In genomic region chr4:66964467-66964866, GRCh38 we compare ENCODE assay signal across 36 cellular contexts.
"Had no signal": no experiment of that assay in that cellular context is flagged by ENCODE, and none has a peak within 500 bp of the region (broad histone marks: within the 10 kb centered on the region; RNA-seq: fewer than 3 reads in every experiment).

No MANE protein-coding gene starts in this region.

- H3K4me3 Mint-ChIP-seq: activated B cell treated with CpG ODN at 0.5 μM for 24 hours; activated CD4-positive, alpha-beta memory T cell treated with anti-CD3 and anti-CD28 coated beads for 36 hours; activated CD4-positive, alpha-beta T cell treated with anti-CD3 and anti-CD28 coated beads, Interleukin-2, amount 10 ng/mL, durations not matched to agents 24 days and 14 days; activated CD8-positive, alpha-beta T cell treated with anti-CD3 and anti-CD28 coated beads for 36 hours; activated naive CD4-positive, alpha-beta T cell treated with anti-CD3 and anti-CD28 coated beads for 36 hours; activated naive CD8-positive, alpha-beta T cell treated with anti-CD3 and anti-CD28 coated beads for 36 hours; activated T-cell treated with anti-CD3 and anti-CD28 coated beads, Interleukin-2, amount 50 U/mL, for 4 hours; activated T-cell treated with anti-CD3 and anti-CD28 coated beads, Interleukin-2, amount 50 U/mL, for 72 hours; activated T-helper 1 cell treated with anti-CD3 and anti-CD28 coated beads, Interleukin-12 subunit alpha, Interleukin-12 subunit beta, Interleukin-2, Interleukin-4 antibody, amounts not matched to agents 30 ng/mL and 10 ng/mL and 1 ng/mL, durations not matched to agents 14 hours and 24 hours and 36 hours; activated T-helper 17 cell treated with anti-CD3 and anti-CD28 coated beads, Interleukin-2, amount 50 U/mL, for 72 hours; T-helper 1 cell treated with Interleukin-12 subunit alpha and Interleukin-12 subunit beta and Interleukin-4 antibody, amounts not matched to agents 30 μg/mL and 1 μg/mL, for 36 hours; T-helper 2 cell treated with Interferon-gamma antibody and Interleukin-4, amounts not matched to agents 5 μg/mL and 100 μg/mL, for 36 hours had no signal

- ATAC-seq: activated CD8-positive, alpha-beta T cell treated with anti-CD3 and anti-CD28 coated beads for 36 hours; activated naive CD4-positive, alpha-beta T cell treated with anti-CD3 and anti-CD28 coated beads, Interleukin-2, amount 50 U/mL, for 72 hours; activated T-cell treated with anti-CD3 and anti-CD28 coated beads, Interleukin-2, amount 50 U/mL, for 4 hours; activated T-cell treated with anti-CD3 and anti-CD28 coated beads, Interleukin-2, amount 50 U/mL, for 72 hours; activated T-helper 17 cell treated with anti-CD3 and anti-CD28 coated beads, Interleukin-2, amount 50 U/mL, for 72 hours; body of pancreas had no signal

- H3K27me3 ChIP-seq: adrenal gland, body of pancreas, brain microvascular endothelial cell, breast epithelium had no signal

- H3K4me1 ChIP-seq: adrenal gland, body of pancreas, breast epithelium had no signal

- H3K4me1 Mint-ChIP-seq: activated B cell treated with CpG ODN at 0.5 μM for 24 hours; activated CD4-positive, alpha-beta T cell treated with anti-CD3 and anti-CD28 coated beads, Interleukin-2, amount 10 ng/mL, durations not matched to agents 24 days and 14 days; activated naive CD8-positive, alpha-beta T cell treated with anti-CD3 and anti-CD28 coated beads for 36 hours; activated T-helper 17 cell treated with anti-CD3 and anti-CD28 coated beads, Interleukin-2, amount 50 U/mL, for 72 hours had no signal

- H3K27me3 Mint-ChIP-seq: activated B cell treated with CpG ODN at 0.5 μM for 24 hours; activated CD4-positive, alpha-beta memory T cell treated with anti-CD3 and anti-CD28 coated beads for 36 hours; activated CD4-positive, alpha-beta T cell treated with anti-CD3 and anti-CD28 coated beads, Interleukin-2, amount 10 ng/mL, durations not matched to agents 24 days and 14 days; activated CD8-positive, alpha-beta T cell treated with anti-CD3 and anti-CD28 coated beads for 36 hours; activated naive CD8-positive, alpha-beta T cell treated with anti-CD3 and anti-CD28 coated beads for 36 hours; activated T-helper 17 cell treated with anti-CD3 and anti-CD28 coated beads, Interleukin-2, amount 50 U/mL, for 72 hours had no signal

- H3K27ac ChIP-seq: adrenal gland, body of pancreas, brain microvascular endothelial cell, breast epithelium, VCaP had no signal

- H3K36me3 ChIP-seq: adrenal gland, brain microvascular endothelial cell, breast epithelium had no signal

- DNase-seq: activated B cell treated with CpG ODN at 0.5 μM for 24 hours; activated CD4-positive, alpha-beta memory T cell treated with anti-CD3 and anti-CD28 coated beads for 36 hours; activated CD4-positive, alpha-beta T cell treated with anti-CD3 and anti-CD28 coated beads for 4 hours; activated CD4-positive, alpha-beta T cell treated with anti-CD3 and anti-CD28 coated beads, Interleukin-2, amount 10 ng/mL, durations not matched to agents 24 days and 14 days; activated CD4-positive, alpha-beta T cell treated with anti-CD3 and anti-CD28 coated beads, Interleukin-2, amount 50 U/mL, for 1 hour; activated CD4-positive, alpha-beta T cell treated with anti-CD3 and anti-CD28 coated beads, Interleukin-2, amount 50 U/mL, for 4 hours; activated CD4-positive, CD25-positive, alpha-beta regulatory T cell treated with anti-CD3 and anti-CD28 coated beads, Interleukin-2, amount 50 U/mL, for 72 hours; activated CD8-positive, alpha-beta memory T cell treated with anti-CD3 and anti-CD28 coated beads, Interleukin-2, amount 50 U/mL, for 4 hours; activated CD8-positive, alpha-beta T cell treated with anti-CD3 and anti-CD28 coated beads for 36 hours; activated effector memory CD4-positive, alpha-beta T cell treated with anti-CD3 and anti-CD28 coated beads, Interleukin-2, amount 50 U/mL, for 16 hours; activated gamma-delta T cell treated with Interleukin-2 at 50 U/mL for 16 hours; activated naive CD4-positive, alpha-beta T cell; activated naive CD4-positive, alpha-beta T cell treated with anti-CD3 and anti-CD28 coated beads for 36 hours; activated naive CD4-positive, alpha-beta T cell treated with anti-CD3 and anti-CD28 coated beads, Interleukin-2, amount 50 U/mL, for 16 hours; activated naive CD8-positive, alpha-beta T cell treated with anti-CD3 and anti-CD28 coated beads for 36 hours; activated T-cell treated with anti-CD3 and anti-CD28 coated beads for 4 hours; activated T-cell treated with anti-CD3 and anti-CD28 coated beads, Interleukin-2, amount 50 U/mL, for 1 hour; activated T-cell treated with anti-CD3 and anti-CD28 coated beads, Interleukin-2, amount 50 U/mL, for 4 hours; activated T-cell treated with anti-CD3 and anti-CD28 coated beads, Interleukin-2, amount 50 U/mL, for 72 hours; adrenal gland; amniotic stem cell; aorta; body of pancreas; brain microvascular endothelial cell; central memory CD4-positive, alpha-beta T cell; cerebellar nuclear complex; T-helper 1 cell; T-helper 2 cell; T-helper 9 cell had no signal

- H3K4me3 ChIP-seq: adrenal gland, body of pancreas, breast epithelium had no signal

- H3K9me3 Mint-ChIP-seq: activated B cell treated with CpG ODN at 0.5 μM for 24 hours; activated CD4-positive, alpha-beta T cell treated with anti-CD3 and anti-CD28 coated beads, Interleukin-2, amount 10 ng/mL, durations not matched to agents 24 days and 14 days; activated CD8-positive, alpha-beta T cell treated with anti-CD3 and anti-CD28 coated beads for 36 hours; activated naive CD4-positive, alpha-beta T cell treated with anti-CD3 and anti-CD28 coated beads for 36 hours; activated naive CD8-positive, alpha-beta T cell treated with anti-CD3 and anti-CD28 coated beads for 36 hours; T-helper 1 cell treated with Interleukin-12 subunit alpha and Interleukin-12 subunit beta and Interleukin-4 antibody, amounts not matched to agents 30 μg/mL and 1 μg/mL, for 36 hours; T-helper 2 cell treated with Interferon-gamma antibody and Interleukin-4, amounts not matched to agents 5 μg/mL and 100 μg/mL, for 36 hours had no signal

- H3K9me3 ChIP-seq: adrenal gland, body of pancreas, breast epithelium had no signal

- H3K36me3 Mint-ChIP-seq: activated CD4-positive, alpha-beta memory T cell treated with anti-CD3 and anti-CD28 coated beads for 36 hours; activated naive CD4-positive, alpha-beta T cell treated with anti-CD3 and anti-CD28 coated beads, Interleukin-2, amount 50 U/mL, for 72 hours; activated naive CD8-positive, alpha-beta T cell treated with anti-CD3 and anti-CD28 coated beads for 36 hours had no signal

- H3K27ac Mint-ChIP-seq: activated B cell treated with CpG ODN at 0.5 μM for 24 hours; activated CD4-positive, alpha-beta memory T cell treated with anti-CD3 and anti-CD28 coated beads for 36 hours; activated CD4-positive, alpha-beta T cell treated with anti-CD3 and anti-CD28 coated beads, Interleukin-2, amount 10 ng/mL, durations not matched to agents 24 days and 14 days; activated CD8-positive, alpha-beta T cell treated with anti-CD3 and anti-CD28 coated beads for 36 hours; activated naive CD4-positive, alpha-beta T cell treated with anti-CD3 and anti-CD28 coated beads for 36 hours; activated naive CD4-positive, alpha-beta T cell treated with anti-CD3 and anti-CD28 coated beads, Interleukin-2, amount 50 U/mL, for 72 hours; activated naive CD8-positive, alpha-beta T cell treated with anti-CD3 and anti-CD28 coated beads for 36 hours; activated T-cell treated with anti-CD3 and anti-CD28 coated beads, Interleukin-2, amount 50 U/mL, for 72 hours; activated T-helper 1 cell treated with anti-CD3 and anti-CD28 coated beads, Interleukin-12 subunit alpha, Interleukin-12 subunit beta, Interleukin-2, Interleukin-4 antibody, amounts not matched to agents 30 ng/mL and 10 ng/mL and 1 ng/mL, durations not matched to agents 14 hours and 24 hours and 36 hours; activated T-helper 17 cell treated with anti-CD3 and anti-CD28 coated beads, Interleukin-2, amount 50 U/mL, for 72 hours; T-helper 1 cell treated with Interleukin-12 subunit alpha and Interleukin-12 subunit beta and Interleukin-4 antibody, amounts not matched to agents 30 μg/mL and 1 μg/mL, for 36 hours; T-helper 2 cell treated with Interferon-gamma antibody and Interleukin-4, amounts not matched to agents 5 μg/mL and 100 μg/mL, for 36 hours had no signal
